Comparison of ENCODE assay signal across 3 cellular contexts in genomic region chr13:26068372-26068771, GRCh38. TPM values are rescaled to one million over a fixed set of nuclear protein-coding genes. Genes with fewer than 3 reads are reported as not detected.
"Had no signal": no experiment of that assay in that cellular context is flagged by ENCODE, and none has a peak within 500 bp of the region (broad histone marks: within the 10 kb centered on the region; RNA-seq: fewer than 3 reads in every experiment).

No MANE protein-coding gene starts in this region.

RNA-seq across cellular contexts. Expression of gene SHISA2, which starts 16.6 kb away (rescaled TPM):
- total RNA-seq: OCI-LY7, PC-9 had no signal
- polyA plus RNA-seq: SK-N-SH had no signal
